Comparison of ENCODE assay signal across 14 cellular contexts in the genomic region with DNA sequence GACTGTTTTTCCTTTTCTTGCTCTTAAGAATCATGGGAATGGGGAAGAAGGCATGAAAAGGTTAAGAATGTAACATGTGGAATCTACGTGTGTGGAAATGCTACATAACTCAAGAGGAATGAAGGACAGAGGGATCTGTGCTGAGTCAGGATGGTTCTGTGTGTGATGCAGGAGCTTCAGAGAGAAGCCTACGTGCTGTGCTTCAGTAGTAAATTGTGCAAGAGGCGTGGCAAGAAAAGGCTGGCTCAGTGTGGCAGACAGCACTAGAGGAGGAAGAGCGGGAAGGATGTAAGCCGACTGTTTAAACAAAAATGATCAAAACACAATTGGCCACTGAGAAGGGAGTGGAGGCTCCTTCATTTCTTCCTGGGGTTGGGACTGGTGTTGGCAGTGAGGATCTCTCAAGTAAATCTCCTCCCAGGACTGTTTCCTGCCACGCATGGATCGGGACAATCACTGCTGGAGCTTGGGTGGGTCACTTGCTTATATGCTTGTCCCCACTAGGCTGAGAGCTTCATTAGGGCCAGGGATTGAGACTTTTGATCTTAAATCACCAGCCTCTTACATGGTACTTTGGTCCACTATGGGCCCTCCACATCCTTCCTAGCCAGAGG. TPM values are rescaled to one million over a fixed set of nuclear protein-coding genes. Genes with fewer than 3 reads are reported as not detected.
DNase-seq lines count a peak whose midpoint lies in the region; ATAC-seq and TF ChIP-seq lines count a peak whose summit lies in the region.
"Had no signal": no experiment of that assay in that cellular context is flagged by ENCODE, and none has a peak within 500 bp of the region (broad histone marks: within the 10 kb centered on the region; RNA-seq: fewer than 3 reads in every experiment).

No MANE protein-coding gene starts in this region.

- intact Hi-C loops in PC-3 (cut with micrococcal nuclease), result no loop called here

- in situ Hi-C loops in G401 (cut with HindIII; ENCODE audit: low sequenced_read_pairs), result no loop called here

- H3K4me3 Mint-ChIP-seq in type B pancreatic cell, result no peak overlapping the region

- no peak for TF ChIP-seq CTCF in PC-3 (conservative IDR thresholded peaks at IDR 0.05; ENCODE audit: low read depth, low read length)
- no peak for TF ChIP-seq CTCF in epithelial cell of proximal tubule (conservative IDR thresholded peaks at IDR 0.05; ENCODE audit: low read depth, low read length)
- no peak for TF ChIP-seq CTCF in type B pancreatic cell (conservative IDR thresholded peaks at IDR 0.05)

- no peaks in the 10 kb centered on the region for H3K36me3 Mint-ChIP-seq in type B pancreatic cell

- no peak overlapping the region for H2AFZ ChIP-seq in PC-3 (ENCODE audit: low read length)

- ATAC-seq in PC-3, result no peak
- ATAC-seq in HG02970 (IDR thresholded peaks at IDR 0.05; ENCODE audit: low FRiP score, unreplicated experiment), result no peak
- ATAC-seq: body of pancreas had no signal

- no peaks in the 10 kb centered on the region for H3F3A ChIP-seq in PC-3 (ENCODE audit: low read length, unreplicated experiment)

- H3K36me3 ChIP-seq in BLaER1 (no peaks in the 10 kb centered on the region), PC-3 (ENCODE audit: low read depth, low read length) (no peaks in the 10 kb centered on the region)
- H3K36me3 ChIP-seq: prostate gland, thoracic aorta had no signal

- no peak overlapping the region for H3K4me3 ChIP-seq in BLaER1
- H3K4me3 ChIP-seq in PC-3 (ENCODE audit: low read length), result no peak overlapping the region
- H3K4me3 ChIP-seq in epithelial cell of proximal tubule (ENCODE audit: low read depth, low read length), result no peak overlapping the region
- H3K4me3 ChIP-seq: body of pancreas, prostate gland, thoracic aorta had no signal

- H4K20me1 ChIP-seq in BLaER1 (no peaks in the 10 kb centered on the region), PC-3 (ENCODE audit: low read length) (no peaks in the 10 kb centered on the region)

- H3K27ac ChIP-seq in BLaER1 (no peak overlapping the region), PC-3 (ENCODE audit: low read length) (no peak overlapping the region)
- H3K27ac ChIP-seq: body of pancreas, prostate gland, thoracic aorta, VCaP had no signal

- H3K27me3 ChIP-seq in BLaER1 (no peaks in the 10 kb centered on the region), PC-3 (ENCODE audit: low read length) (no peaks in the 10 kb centered on the region)
- H3K27me3 ChIP-seq: body of pancreas had no signal

- peaks cover 8% of the 10 kb centered on the region; the same call in 1 of the 2 replicates for H3K9me3 ChIP-seq in BLaER1
- no peaks in the 10 kb centered on the region for H3K9me3 ChIP-seq in PC-3 (ENCODE audit: low read length)
- H3K9me3 ChIP-seq: body of pancreas, prostate gland, thoracic aorta had no signal

- no peak overlapping the region for H3K9ac ChIP-seq in BLaER1
- H3K9ac ChIP-seq in PC-3 (ENCODE audit: low read length), result no peak overlapping the region

- no peaks in the 10 kb centered on the region for H3K9me2 ChIP-seq in PC-3 (replicated peaks; ENCODE audit: low read length)

- no peak overlapping the region for H3K27ac Mint-ChIP-seq in type B pancreatic cell

- DNase-seq in PC-3 (peak; percentile 35), epithelial cell of proximal tubule (ENCODE audit: low read depth) (peak; percentile 95), non-pigmented ciliary epithelial cell (ENCODE audit: low read depth) (peak; percentile 99), type B pancreatic cell (ENCODE audit: extremely low spot score, unreplicated experiment) (no peak), NCI-H748 (lab: John Stamatoyannopoulos, UW; ENCODE audit: unreplicated experiment) (no peak), G401 (ENCODE audit: low spot score) (no peak)
- DNase-seq: body of pancreas, COR-L47, NCI-H2227 treated with DMSO at 0.1 percent for 48 hours had no signal

- POLR2A ChIA-PET in PC-3 (lab: Charles Lee; ENCODE audit: unreplicated experiment), result no interaction called here

- no peaks in the 10 kb centered on the region for H3K27me3 Mint-ChIP-seq in type B pancreatic cell

- H3K4me1 ChIP-seq in BLaER1 (peaks cover 25% of the 10 kb centered on the region), PC-3 (ENCODE audit: insufficient read depth, low read length) (peaks cover 30% of the 10 kb centered on the region)
- H3K4me1 ChIP-seq: body of pancreas, prostate gland had no signal

- no peaks in the 10 kb centered on the region for H3K79me2 ChIP-seq in PC-3 (ENCODE audit: low read length)

- peak overlapping the region; percentile 53 for H3K4me2 ChIP-seq in BLaER1
- H3K4me2 ChIP-seq in PC-3 (ENCODE audit: low read length), result no peak overlapping the region

- no peaks in the 10 kb centered on the region for H3K4me1 Mint-ChIP-seq in type B pancreatic cell (ENCODE audit: unreplicated experiment)

- BruUV-seq in PC-3 (replicated peaks; lab: Mats Ljungman, UMichigan), result no TSS peak

- CTCF ChIA-PET in PC-3 (lab: Charles Lee), result no interaction called here

- no peaks in the 10 kb centered on the region for H3K9me3 Mint-ChIP-seq in type B pancreatic cell

RNA-seq across cellular contexts. Expression of a gene that starts 59.4 kb away (rescaled TPM):
- total RNA-seq in PC-3 (2014; rRNA removed), result 169 and 273 TPM in 2 replicates
- 106 and 135 TPM in 2 replicates for total RNA-seq in epithelial cell of proximal tubule
- 131 and 197 TPM in 2 replicates for total RNA-seq in type B pancreatic cell (ENCODE audit: low replicate concordance)
- total RNA-seq in G401 (2014; rRNA removed; shearing (Covaris generic)), result not detected in 2 replicates

Comparison
In these comparisons a context has a peak if more than half of its experiments do, and no peak if none do; other contexts are left out.
1. DNase-seq: peak in PC-3 (single experiment), epithelial cell of proximal tubule (single experiment) and non-pigmented ciliary epithelial cell (single experiment); none in type B pancreatic cell (single experiment), NCI-H748 (single experiment) and G401 (single experiment).
2. RNA of a gene that starts 59.4 kb away (total RNA-seq): 169 to 273 TPM in PC-3, 106 to 135 TPM in epithelial cell of proximal tubule and 131 to 197 TPM in type B pancreatic cell; not detected in G401; every median in the first group is over 100 times any median in the second.